Comparison of ENCODE assay signal across 16 cellular contexts in genomic region chr2:200797242-200797770, GRCh38. TPM values are rescaled to one million over a fixed set of nuclear protein-coding genes. Genes with fewer than 3 reads are reported as not detected.
DNase-seq lines count a peak whose midpoint lies in the region; ATAC-seq, FAIRE-seq and TF ChIP-seq lines count a peak whose summit lies in the region.
"Had no signal": no experiment of that assay in that cellular context is flagged by ENCODE, and none has a peak within 500 bp of the region (broad histone marks: within the 10 kb centered on the region; RNA-seq: fewer than 3 reads in every experiment).

No MANE protein-coding gene starts in this region.

- H3K4me3 ChIP-seq in IMR-90 (ENCODE audit: insufficient read depth, low read depth, low read length) (no peak overlapping the region), astrocyte (ENCODE audit: insufficient read depth, low read depth, low read length) (no peak overlapping the region), small intestine (ENCODE audit: low read depth in 1 of 2, low read length in 2 of 2) (no peak overlapping the region), testis (no peak overlapping the region), SK-N-SH (ENCODE audit: low read depth in 2 of 2, low read length in 1 of 2) (no peak overlapping the region)
- H3K4me3 ChIP-seq: BLaER1 treated with 17β-estradiol and CSF1 and Interleukin-3, amounts not matched to agents 10 nM and 100 nM; esophagus squamous epithelium; vagina had no signal

- H3K23ac ChIP-seq in IMR-90 (ENCODE audit: low read depth, low read length) = no peak overlapping the region

- TF ChIP-seq RAD21 in IMR-90 (IDR thresholded peaks at IDR 0.05; ENCODE audit: low read length) (no peak), SK-N-SH (IDR thresholded peaks at IDR 0.05; ENCODE audit: low read length) (no peak)

- no peaks in the 10 kb centered on the region for H3K27me3 ChIP-seq in IMR-90 (ENCODE audit: control insufficient read depth, insufficient read depth, low read length)
- H3K27me3 ChIP-seq in astrocyte (ENCODE audit: insufficient read depth, low read length) = no peaks in the 10 kb centered on the region
- no peaks in the 10 kb centered on the region for H3K27me3 ChIP-seq in small intestine (ENCODE audit: control insufficient read depth in 2 of 2, insufficient read depth in 2 of 2, low read length in 2 of 2)
- H3K27me3 ChIP-seq in testis = no peaks in the 10 kb centered on the region
- H3K27me3 ChIP-seq in SK-N-SH (ENCODE audit: insufficient read depth) = no peaks in the 10 kb centered on the region
- H3K27me3 ChIP-seq: BLaER1 treated with 17β-estradiol and CSF1 and Interleukin-3, amounts not matched to agents 10 nM and 100 nM; esophagus squamous epithelium; vagina had no signal

- FAIRE-seq in astrocyte (lab: Jason Lieb, UNC) (no peak), small intestine (lab: Jason Lieb, UNC) (no peak)

- TF ChIP-seq POLR2A in IMR-90 (IDR thresholded peaks at IDR 0.05; ENCODE audit: low read depth, low read length) (no peak), testis (IDR thresholded peaks at IDR 0.05) (no peak)

- TF ChIP-seq CTCF in IMR-90 (conservative IDR thresholded peaks at IDR 0.05; ENCODE audit: low read depth, low read length) (no peak), astrocyte (IDR thresholded peaks at IDR 0.05; ENCODE audit: insufficient read depth, low read depth, low read length) (no peak), testis (IDR thresholded peaks at IDR 0.05) (no peak), SK-N-SH (IDR thresholded peaks at IDR 0.05) (no peak)

- ATAC-seq in IMR-90 (ENCODE audit: low read depth) (no peak; the same call in 1 of the 2 replicates), left ventricle myocardium superior (peak; percentile 92)
- ATAC-seq: stimulated activated effector memory CD8-positive, alpha-beta T cell treated with anti-CD3 and anti-CD28 coated beads, Interleukin-12 subunit alpha, Interleukin-12 subunit beta, amount 100 ng/mL, for 72 hours; T-cell; WTC11 had no signal

- H4K20me1 ChIP-seq in IMR-90 (ENCODE audit: insufficient read depth, low read length) (no peaks in the 10 kb centered on the region), astrocyte (ENCODE audit: insufficient read depth, low read length) (no peaks in the 10 kb centered on the region), SK-N-SH (ENCODE audit: insufficient read depth) (no peaks in the 10 kb centered on the region)
- H4K20me1 ChIP-seq: BLaER1 treated with 17β-estradiol and CSF1 and Interleukin-3, amounts not matched to agents 10 nM and 100 nM had no signal

- H3K9me1 ChIP-seq in IMR-90 (ENCODE audit: insufficient read depth, low read length) = 0 out of 2 replicates have a peak, but pooled peaks cover 4% of the 10 kb centered on the region

- H2AFZ ChIP-seq in IMR-90 (replicated peaks; ENCODE audit: low read length, poor library complexity) (no peak overlapping the region), astrocyte (ENCODE audit: low read depth, low read length) (no peak overlapping the region), SK-N-SH (ENCODE audit: low read depth) (no peak overlapping the region)

- H3K79me1 ChIP-seq in IMR-90 (ENCODE audit: low read depth in 1 of 2, low read length in 2 of 2) = no peaks in the 10 kb centered on the region

- no peaks in the 10 kb centered on the region for H3K9me3 ChIP-seq in IMR-90 (ENCODE audit: control insufficient read depth, insufficient read depth, low read length)
- no peaks in the 10 kb centered on the region for H3K9me3 ChIP-seq in astrocyte (ENCODE audit: insufficient read depth, low read depth, low read length)
- H3K9me3 ChIP-seq in small intestine (ENCODE audit: control insufficient read depth, low read depth) = no peaks in the 10 kb centered on the region
- H3K9me3 ChIP-seq in testis = no peaks in the 10 kb centered on the region
- H3K9me3 ChIP-seq in SK-N-SH = no peaks in the 10 kb centered on the region
- H3K9me3 ChIP-seq: esophagus squamous epithelium, vagina had no signal

- H3K79me2 ChIP-seq in astrocyte (ENCODE audit: insufficient read depth, low read length) (no peaks in the 10 kb centered on the region), SK-N-SH (ENCODE audit: insufficient read depth) (no peaks in the 10 kb centered on the region)

- CTCF ChIA-PET in IMR-90 (lab: Yijun Ruan, JAX) = no interaction called here
- CTCF ChIA-PET in SK-N-SH (lab: Yijun Ruan, JAX) = interaction anchor here (0.8 to 1.5 kb wide), 3 partner anchors 9 to 84 kb away, joined by 3 to 4 read pairs (median 3); no protein-coding TSS in a partner anchor

- no peaks in the 10 kb centered on the region for H3F3A ChIP-seq in SK-N-SH (replicated peaks; ENCODE audit: insufficient read depth)

- no peak overlapping the region for H4K8ac ChIP-seq in IMR-90 (ENCODE audit: low read depth in 2 of 2, low read length in 2 of 2)

- H3K4ac ChIP-seq in IMR-90 (ENCODE audit: low read depth, low read length) = no peak overlapping the region

- H3K4me2 ChIP-seq in IMR-90 (ENCODE audit: low read depth, low read length) (no peak overlapping the region), astrocyte (ENCODE audit: low read length) (no peak overlapping the region), SK-N-SH (no peak overlapping the region)
- H3K4me2 ChIP-seq: BLaER1 treated with 17β-estradiol and CSF1 and Interleukin-3, amounts not matched to agents 10 nM and 100 nM had no signal

- H3K36me3 ChIP-seq in IMR-90 (ENCODE audit: control insufficient read depth, insufficient read depth, low read length) (no peaks in the 10 kb centered on the region), astrocyte (ENCODE audit: insufficient read depth, low read length) (no peaks in the 10 kb centered on the region), small intestine (ENCODE audit: control insufficient read depth in 2 of 2, insufficient read depth in 2 of 2, low read length in 2 of 2) (no peaks in the 10 kb centered on the region), testis (ENCODE audit: low read depth, missing control alignments) (no peaks in the 10 kb centered on the region), SK-N-SH (replicated peaks in 1 of 2; ENCODE audit: control insufficient read depth in 1 of 2, insufficient read depth in 2 of 2, low read length in 1 of 2) (no peaks in the 10 kb centered on the region)
- H3K36me3 ChIP-seq: esophagus squamous epithelium, vagina had no signal

- no peaks in the 10 kb centered on the region for H3K27me3 Mint-ChIP-seq in astrocyte (ENCODE audit: low read depth, unreplicated experiment)

- no peak overlapping the region for H3K27ac ChIP-seq in IMR-90 (ENCODE audit: insufficient read depth, low read length)
- H3K27ac ChIP-seq in astrocyte (ENCODE audit: low read depth, low read length) = no peak overlapping the region
- H3K27ac ChIP-seq in small intestine (ENCODE audit: low read depth in 1 of 2, low read length in 1 of 2) = no peak overlapping the region
- no peak overlapping the region for H3K27ac ChIP-seq in testis
- H3K27ac ChIP-seq in SK-N-SH (ENCODE audit: low read depth in 2 of 2, low read length in 1 of 2) = no peak overlapping the region
- H3K27ac ChIP-seq: BLaER1 treated with 17β-estradiol and CSF1 and Interleukin-3, amounts not matched to agents 10 nM and 100 nM; esophagus squamous epithelium; vagina had no signal

- peak overlapping the region; percentile 35 for H2AK9ac ChIP-seq in IMR-90 (replicated peaks; ENCODE audit: low read depth, low read length, poor library complexity)

- no peak overlapping the region for H4K5ac ChIP-seq in IMR-90 (ENCODE audit: low read depth, low read length)

- no peak overlapping the region for H3K14ac ChIP-seq in IMR-90 (replicated peaks; ENCODE audit: low read depth, low read length)

- no peak overlapping the region for H3K27ac Mint-ChIP-seq in astrocyte (ENCODE audit: unreplicated experiment)
- H3K27ac Mint-ChIP-seq: nephron; stimulated activated effector memory CD8-positive, alpha-beta T cell treated with anti-CD3 and anti-CD28 coated beads, Interleukin-12 subunit alpha, Interleukin-12 subunit beta, amount 100 ng/mL, for 72 hours; T-cell; WTC11 had no signal

- BruUV-seq in IMR-90 (replicated peaks; lab: Mats Ljungman, UMichigan) = no TSS peak

- TF ChIP-seq EP300 in SK-N-SH (IDR thresholded peaks at IDR 0.05; ENCODE audit: borderline replicate concordance in 1 of 2, low read depth in 1 of 2, low read length in 1 of 2) = no peak

- H3K4me1 ChIP-seq in IMR-90 (ENCODE audit: control insufficient read depth, insufficient read depth, low read length) = peaks cover 5% of the 10 kb centered on the region
- H3K4me1 ChIP-seq in astrocyte (ENCODE audit: insufficient read depth, low read length) = no peaks in the 10 kb centered on the region
- H3K4me1 ChIP-seq in small intestine (ENCODE audit: control insufficient read depth in 2 of 2, insufficient read depth in 1 of 2, low read depth in 1 of 2, low read length in 1 of 2) = no peaks in the 10 kb centered on the region
- H3K4me1 ChIP-seq in testis = peaks cover 19% of the 10 kb centered on the region
- no peaks in the 10 kb centered on the region for H3K4me1 ChIP-seq in SK-N-SH (ENCODE audit: control insufficient read depth in 1 of 2, insufficient read depth in 2 of 2, low read depth in 1 of 2, low read length in 1 of 2)

- no peak overlapping the region for H2BK120ac ChIP-seq in IMR-90 (ENCODE audit: low read depth, low read length)

- no peaks in the 10 kb centered on the region for H3K9me2 ChIP-seq in SK-N-SH

- H3K9ac ChIP-seq in IMR-90 (ENCODE audit: low read depth, low read length) (no peak overlapping the region), astrocyte (ENCODE audit: low read length) (no peak overlapping the region), SK-N-SH (no peak overlapping the region)
- H3K9ac ChIP-seq: BLaER1 treated with 17β-estradiol and CSF1 and Interleukin-3, amounts not matched to agents 10 nM and 100 nM had no signal

- WGBS in IMR-90 (ENCODE audit: extremely low coverage in 2 of 2, insufficient read length in 1 of 2), 2 experiments = 87% methylated on average over 6 of the region's 7 CpGs; no CpG with 5 or more reads in 1 of the 2 experiments
- WGBS in small intestine, 3 donors = 50 to 75% (median 50%) methylated on average over 7 of the region's 7 CpGs
- WGBS in testis, 2 donors = 70 to 74% methylated on average over 7 of the region's 7 CpGs
- WGBS in SK-N-SH (ENCODE audit: low lambda C conversion rate) = 93% methylated on average over 7 of the region's 7 CpGs

- intact Hi-C loops in IMR-90 (cut with micrococcal nuclease) (no loop called here), left ventricle myocardium superior (cut with micrococcal nuclease) (no loop called here), testis (cut with DNase I; ENCODE audit: low total_unique reads) (no loop called here)

- H2AK5ac ChIP-seq in IMR-90 (ENCODE audit: low read depth, low read length) = no peak overlapping the region

- no peak overlapping the region for H4K91ac ChIP-seq in IMR-90 (ENCODE audit: insufficient read depth, low read depth, low read length)

- H3K4me3 Mint-ChIP-seq in astrocyte (ENCODE audit: unreplicated experiment) = no peak overlapping the region
- H3K4me3 Mint-ChIP-seq: nephron; stimulated activated effector memory CD8-positive, alpha-beta T cell treated with anti-CD3 and anti-CD28 coated beads, Interleukin-12 subunit alpha, Interleukin-12 subunit beta, amount 100 ng/mL, for 72 hours; T-cell; WTC11 had no signal

- H3K4me1 Mint-ChIP-seq in astrocyte (ENCODE audit: low read depth, unreplicated experiment) = no peaks in the 10 kb centered on the region
- H3K4me1 Mint-ChIP-seq: stimulated activated effector memory CD8-positive, alpha-beta T cell treated with anti-CD3 and anti-CD28 coated beads, Interleukin-12 subunit alpha, Interleukin-12 subunit beta, amount 100 ng/mL, for 72 hours; T-cell had no signal

- H3K36me3 Mint-ChIP-seq in astrocyte (ENCODE audit: low read depth, unreplicated experiment) = no peaks in the 10 kb centered on the region
- H3K36me3 Mint-ChIP-seq: T-cell, WTC11 had no signal

- H2BK5ac ChIP-seq in IMR-90 (ENCODE audit: low read depth, low read length, poor library complexity, severe bottlenecking) = no peak overlapping the region

- no peak overlapping the region for H2BK15ac ChIP-seq in IMR-90 (ENCODE audit: low read depth, low read length)

- peak; percentile 26 for DNase-seq in IMR-90
- peak; percentile 8 for DNase-seq in astrocyte (ENCODE audit: low read depth)
- peak; percentile 73 for DNase-seq in left ventricle myocardium superior
- DNase-seq in small intestine = peak; percentile 47
- DNase-seq in G401 (ENCODE audit: low spot score) = no peak
- DNase-seq in testis = no peak
- DNase-seq in SK-N-SH = no peak
- no peak for DNase-seq in NCI-H510A (lab: John Stamatoyannopoulos, UW)
- DNase-seq: activated effector memory CD4-positive, alpha-beta T cell treated with Interleukin-2 at 50 U/mL for 16 hours; esophagus squamous epithelium; T-cell had no signal

- H3K9me3 Mint-ChIP-seq in astrocyte (ENCODE audit: unreplicated experiment) = peaks cover 5% of the 10 kb centered on the region
- H3K9me3 Mint-ChIP-seq: nephron; stimulated activated effector memory CD8-positive, alpha-beta T cell treated with anti-CD3 and anti-CD28 coated beads, Interleukin-12 subunit alpha, Interleukin-12 subunit beta, amount 100 ng/mL, for 72 hours had no signal

- no peak overlapping the region for H3K18ac ChIP-seq in IMR-90 (ENCODE audit: low read depth, low read length)

- in situ Hi-C loops in IMR-90 (cut with MboI; ENCODE audit: low sequenced_read_pairs) = no loop called here
- in situ Hi-C loops in G401 (cut with HindIII; ENCODE audit: low sequenced_read_pairs) = no loop called here

- no peak overlapping the region for H2BK20ac ChIP-seq in IMR-90 (ENCODE audit: low read depth, low read length)

- no peak overlapping the region for H3K56ac ChIP-seq in IMR-90 (ENCODE audit: extremely low read depth, insufficient read depth, low read length)

- dilution Hi-C loops in IMR-90 (cut with HindIII; ENCODE audit: low sequenced_read_pairs, unreplicated experiment) = no loop called here

- POLR2A ChIA-PET in IMR-90 (lab: Charles Lee; ENCODE audit: unreplicated experiment) (no interaction called here), SK-N-SH (lab: Yijun Ruan, JAX) (no interaction called here)

RNA-seq across cellular contexts. Expression of gene BZW1, which starts 14.4 kb away (rescaled TPM):
- total RNA-seq in IMR-90 (2012; rRNA removed) = 268 and 323 TPM in 2 replicates
- 187 and 204 TPM in 2 replicates for polyA plus RNA-seq in IMR-90 (2012; rRNA removed)
- 31.6 and 185 TPM in 2 replicates for polyA plus RNA-seq in IMR-90 (2012; cell fraction: cytosol; rRNA removed)
- polyA plus RNA-seq in IMR-90 (2012; cell fraction: nucleus; rRNA removed; ENCODE audit: low replicate concordance) = 11.5 and 146 TPM in 2 replicates
- 311 and 322 TPM in 2 replicates for total RNA-seq in astrocyte
- total RNA-seq in left ventricle myocardium superior = 71.2 TPM
- polyA plus RNA-seq in small intestine = 10 to 100 TPM; 50.8 to 77.3 (median 70.4) TPM
- 474 and 596 TPM in 2 replicates for total RNA-seq in G401 (2014; rRNA removed; shearing (Covaris generic))
- total RNA-seq in testis = 100 to 1,000 TPM; 238 to 284 TPM
- polyA plus RNA-seq in testis (ENCODE audit: insufficient read depth, low read depth, low replicate concordance) = 267 TPM
- polyA plus RNA-seq in SK-N-SH (2012; rRNA removed) = 131 and 163 TPM in 2 replicates
- polyA plus RNA-seq in SK-N-SH (2012; cell fraction: cytosol; rRNA removed) = 164 and 173 TPM in 2 replicates
- polyA plus RNA-seq in SK-N-SH (2012; cell fraction: nucleus; rRNA removed) = 68.4 and 126 TPM in 2 replicates

Comparison
In these comparisons a context has a peak if more than half of its experiments do, and no peak if none do; other contexts are left out.
1. DNase-seq: peak in IMR-90 (single experiment), astrocyte (single experiment), left ventricle myocardium superior (single experiment) and small intestine (single experiment); none in G401 (single experiment), testis (single experiment), SK-N-SH (single experiment) and NCI-H510A (single experiment).